Comparison of ENCODE assay signal across 1 cellular context in the genomic region with DNA sequence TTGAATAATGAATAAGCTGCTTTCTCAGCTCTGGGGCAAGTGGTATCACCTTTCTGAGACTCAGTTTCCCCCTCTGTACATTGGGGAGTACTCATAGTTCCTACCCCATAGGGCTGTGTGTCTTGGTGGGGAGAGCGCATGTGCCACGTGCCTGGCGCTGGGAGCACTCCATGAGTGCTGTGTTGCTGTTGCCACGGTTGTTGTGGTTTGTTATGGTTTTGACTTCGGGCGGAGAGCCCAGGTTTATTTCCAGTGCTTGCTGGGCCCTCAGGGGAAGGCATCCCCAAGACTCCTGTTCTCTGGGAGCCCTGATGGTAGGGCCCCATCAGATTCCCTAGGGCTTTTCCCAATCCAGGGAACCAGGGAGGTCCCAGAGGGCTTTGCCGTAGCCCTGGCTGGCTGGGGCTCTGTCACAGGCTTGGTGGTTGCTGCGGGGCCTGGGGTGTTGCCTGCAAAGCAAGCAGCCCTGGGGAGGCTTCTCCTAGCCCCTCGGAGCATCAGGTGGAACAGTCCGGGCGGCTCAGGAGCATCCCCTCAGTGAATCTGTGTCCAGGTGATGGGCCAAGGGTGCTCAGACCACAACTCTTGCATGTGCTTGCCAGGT.
TF ChIP-seq lines count a peak whose summit lies in the region.

No MANE protein-coding gene starts in this region.

TF ChIP-seq in IMR-90, 13 proteins besides CTCF, POLR2A, EP300 and RAD21:
- TF ChIP-seq FOS (IDR thresholded peaks at IDR 0.05; ENCODE audit: low read depth, low read length) (no peak), RCOR1 (IDR thresholded peaks at IDR 0.05; ENCODE audit: insufficient replicate concordance, low read length) (no peak), NFE2L2 (IDR thresholded peaks at IDR 0.05; ENCODE audit: low read depth, low read length) (no peak), MAFK (IDR thresholded peaks at IDR 0.05; ENCODE audit: low read depth, low read length) (no peak), SMC3 (IDR thresholded peaks at IDR 0.05; ENCODE audit: low read depth, low read length) (no peak), BHLHE40 (IDR thresholded peaks at IDR 0.05; ENCODE audit: low read depth, low read length) (no peak), CEBPB (IDR thresholded peaks at IDR 0.05; ENCODE audit: low read depth, low read length) (no peak), MXI1 (IDR thresholded peaks at IDR 0.05; ENCODE audit: borderline replicate concordance, low read depth, low read length) (no peak), MAZ (IDR thresholded peaks at IDR 0.05; ENCODE audit: borderline replicate concordance, low read depth, low read length) (no peak), CHD1 (IDR thresholded peaks at IDR 0.05; ENCODE audit: low read depth, low read length) (no peak), RFX5 (IDR thresholded peaks at IDR 0.05; ENCODE audit: low read depth, low read length) (no peak)
- TF ChIP-seq, protein P1, sequence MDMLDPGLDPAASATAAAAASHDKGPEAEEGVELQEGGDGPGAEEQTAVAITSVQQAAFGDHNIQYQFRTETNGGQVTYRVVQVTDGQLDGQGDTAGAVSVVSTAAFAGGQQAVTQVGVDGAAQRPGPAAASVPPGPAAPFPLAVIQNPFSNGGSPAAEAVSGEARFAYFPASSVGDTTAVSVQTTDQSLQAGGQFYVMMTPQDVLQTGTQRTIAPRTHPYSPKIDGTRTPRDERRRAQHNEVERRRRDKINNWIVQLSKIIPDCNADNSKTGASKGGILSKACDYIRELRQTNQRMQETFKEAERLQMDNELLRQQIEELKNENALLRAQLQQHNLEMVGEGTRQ (IDR thresholded peaks at IDR 0.05; ENCODE audit: low read depth, low read length) = no peak
- TF ChIP-seq, protein P2, sequence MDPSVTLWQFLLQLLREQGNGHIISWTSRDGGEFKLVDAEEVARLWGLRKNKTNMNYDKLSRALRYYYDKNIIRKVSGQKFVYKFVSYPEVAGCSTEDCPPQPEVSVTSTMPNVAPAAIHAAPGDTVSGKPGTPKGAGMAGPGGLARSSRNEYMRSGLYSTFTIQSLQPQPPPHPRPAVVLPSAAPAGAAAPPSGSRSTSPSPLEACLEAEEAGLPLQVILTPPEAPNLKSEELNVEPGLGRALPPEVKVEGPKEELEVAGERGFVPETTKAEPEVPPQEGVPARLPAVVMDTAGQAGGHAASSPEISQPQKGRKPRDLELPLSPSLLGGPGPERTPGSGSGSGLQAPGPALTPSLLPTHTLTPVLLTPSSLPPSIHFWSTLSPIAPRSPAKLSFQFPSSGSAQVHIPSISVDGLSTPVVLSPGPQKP (IDR thresholded peaks at IDR 0.05; ENCODE audit: borderline replicate concordance, low read depth, low read length) = no peak
